ENCODE assay signal across 8 cellular contexts in genomic region chr6:52881996-52882841, GRCh38. TPM values are rescaled to one million over a fixed set of nuclear protein-coding genes. Genes with fewer than 3 reads are reported as not detected.
DNase-seq lines count a peak whose midpoint lies in the region; ATAC-seq and TF ChIP-seq lines count a peak whose summit lies in the region.

No MANE protein-coding gene starts in this region.

- ATAC-seq in GM18907 (IDR thresholded peaks at IDR 0.05; ENCODE audit: unreplicated experiment) (peak; percentile 99), HG03159 (IDR thresholded peaks at IDR 0.05; ENCODE audit: unreplicated experiment) (peak; percentile 99), left colon (peak; percentile 99)

- peak; percentile 90 for TF ChIP-seq CTCF in AG10803 (conservative IDR thresholded peaks at IDR 0.05; ENCODE audit: low read length)

- intact Hi-C loops in left colon (cut with DNase I, micrococcal nuclease) = no loop called here

- H3K4me3 ChIP-seq in AG10803 (ENCODE audit: low read length) = peak overlapping the region; percentile 70

- peak; percentile 64 for DNase-seq in AG10803 (ENCODE audit: low read depth)
- peak; percentile 66 for DNase-seq in NCI-H2227 (lab: John Stamatoyannopoulos, UW; ENCODE audit: unreplicated experiment)
- peak; percentile 39 for DNase-seq in activated CD4-positive, CD25-positive, alpha-beta regulatory T cell treated with anti-CD3 and anti-CD28 coated beads, Interleukin-2, amount 50 U/mL, for 16 hours (ENCODE audit: low read depth, low spot score)
- peak; percentile 40 for DNase-seq in cerebellum (ENCODE audit: low spot score)
- DNase-seq in left colon = peak; percentile 61 to 71
- DNase-seq in stimulated activated CD4-positive, alpha-beta T cell treated with anti-CD3 and anti-CD28 coated beads, Interleukin-2, amount 100 ng/mL, for 24 hours = peak; percentile 61 to 71

RNA-seq across cellular contexts. Expression of gene GSTA3, which starts 27.3 kb away (rescaled TPM):
- total RNA-seq in cerebellum (not detected), left colon (not detected)

RNA-seq across cellular contexts. Expression of gene GSTA5, which starts 41.6 kb away (rescaled TPM):
- total RNA-seq in cerebellum = not detected
- total RNA-seq in left colon = not detected

Comparison
In these comparisons a context has a peak if more than half of its experiments do, and no peak if none do; other contexts are left out.
1. Peak in every context shown above with its lines: DNase-seq, ATAC-seq and H3K4me3 ChIP-seq.